In genomic region chr12:26493656-26494055, GRCh38 we compare ENCODE assay signal across 1 cellular context.
TF ChIP-seq lines count a peak whose summit lies in the region.

No MANE protein-coding gene starts in this region.

TF ChIP-seq in HCT116, 20 proteins besides CTCF, POLR2A, EP300 and RAD21 (continued from another document):
- TF ChIP-seq MAX (IDR thresholded peaks at IDR 0.05) (peak; percentile 65), ELF1 (IDR thresholded peaks at IDR 0.05; ENCODE audit: borderline replicate concordance, low read depth) (no peak), SP1 (IDR thresholded peaks at IDR 0.05; ENCODE audit: low read depth) (peak; percentile 42; the same call in 1 of the 2 replicates), REST (IDR thresholded peaks at IDR 0.05; ENCODE audit: low read depth) (no peak), ZNF274 (IDR thresholded peaks at IDR 0.05; ENCODE audit: low read depth, low read length) (no peak), EGR1 (IDR thresholded peaks at IDR 0.05; ENCODE audit: low read depth) (no peak), EZH2 (IDR thresholded peaks at IDR 0.05) (no peak), TCF7L2 (IDR thresholded peaks at IDR 0.05; ENCODE audit: borderline replicate concordance, extremely low read depth, insufficient read depth, insufficient read length) (no peak)
